ENCODE assay signal across 8 cellular contexts in the genomic region with DNA sequence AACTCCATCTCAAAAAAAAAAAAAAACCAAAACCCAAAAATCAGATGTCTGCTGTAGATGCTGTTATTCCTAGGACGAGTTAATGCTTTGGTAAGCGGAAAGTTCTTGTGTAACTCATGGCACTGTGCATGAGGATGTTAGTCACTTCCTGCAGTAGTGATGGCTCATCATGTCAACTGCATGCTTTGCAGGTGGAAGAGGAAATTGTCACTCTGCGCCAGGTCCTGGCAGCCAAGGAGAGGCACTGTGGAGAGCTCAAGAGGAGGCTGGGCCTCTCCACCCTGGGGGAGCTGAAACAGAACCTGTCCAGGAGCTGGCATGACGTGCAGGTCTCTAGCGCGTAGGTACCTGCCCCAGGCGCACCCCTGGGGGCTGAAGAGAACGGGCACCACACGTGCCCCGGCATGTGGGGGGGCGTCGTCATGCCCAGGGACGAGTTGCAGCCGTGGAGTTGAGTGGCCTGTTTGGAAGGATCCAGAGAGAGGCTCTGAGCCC. TPM values are rescaled to one million over a fixed set of nuclear protein-coding genes. Genes with fewer than 3 reads are reported as not detected.
DNase-seq lines count a peak whose midpoint lies in the region; ATAC-seq, FAIRE-seq and TF ChIP-seq lines count a peak whose summit lies in the region.

No MANE protein-coding gene starts in this region.

- H3K27ac Mint-ChIP-seq in activated CD4-positive, alpha-beta memory T cell treated with anti-CD3 and anti-CD28 coated beads for 36 hours = peak overlapping the region; percentile 91

- H3K27me3 ChIP-seq in WERI-Rb-1 (ENCODE audit: insufficient read depth, low read depth, severe bottlenecking) = no peaks in the 10 kb centered on the region

- no peaks in the 10 kb centered on the region for H3K9me3 Mint-ChIP-seq in activated CD4-positive, alpha-beta memory T cell treated with anti-CD3 and anti-CD28 coated beads for 36 hours

- FAIRE-seq in HTR-8/SVneo (lab: Jason Lieb, UNC) = peak; percentile 85
- no peak for FAIRE-seq in GM12892 (lab: Jason Lieb, UNC)
- FAIRE-seq in GM19239 (lab: Jason Lieb, UNC) = no peak

- H3K36me3 Mint-ChIP-seq in activated CD4-positive, alpha-beta memory T cell treated with anti-CD3 and anti-CD28 coated beads for 36 hours = peaks cover 46% of the 10 kb centered on the region

- H3K27ac ChIP-seq in WERI-Rb-1 = no peak overlapping the region

- no peaks in the 10 kb centered on the region for H3K9me3 ChIP-seq in WERI-Rb-1 (ENCODE audit: severe bottlenecking)

- ATAC-seq in GM18858 (IDR thresholded peaks at IDR 0.05; ENCODE audit: unreplicated experiment) = no peak

- no peak for TF ChIP-seq POLR2A in GM12892 (IDR thresholded peaks at IDR 0.05; ENCODE audit: low read depth, low read length)

- H3K4me3 Mint-ChIP-seq in activated CD4-positive, alpha-beta memory T cell treated with anti-CD3 and anti-CD28 coated beads for 36 hours = peak overlapping the region; percentile 26

- CTCF ChIA-PET in activated CD4-positive, alpha-beta memory T cell treated with anti-CD3 and anti-CD28 coated beads for 36 hours (lab: Charles Lee) = interaction anchor here (0.5 to 2.1 kb wide), 6 partner anchors 8 to 107 kb away, joined by 3 to 7 read pairs (median 3); partner anchors contain the start of genes SAMD10 and TPD52L2

- intact Hi-C loops in activated CD4-positive, alpha-beta memory T cell treated with anti-CD3 and anti-CD28 coated beads for 36 hours (cut with micrococcal nuclease) = loop anchor here (1.0 to 2.0 kb wide), 2 partner anchors 8 to 23 kb away; partner anchors contain the start of gene TPD52L2

- no peak for TF ChIP-seq CTCF in WERI-Rb-1 (IDR thresholded peaks at IDR 0.05; ENCODE audit: low read depth, low read length)

- H3K27me3 Mint-ChIP-seq in activated CD4-positive, alpha-beta memory T cell treated with anti-CD3 and anti-CD28 coated beads for 36 hours = no peaks in the 10 kb centered on the region

- H3K4me3 ChIP-seq in WERI-Rb-1 (ENCODE audit: low read depth, low read length) = no peak overlapping the region

- no peaks in the 10 kb centered on the region; the same call in 1 of the 2 replicates for H3K36me3 ChIP-seq in WERI-Rb-1

- POLR2A ChIA-PET in activated CD4-positive, alpha-beta memory T cell treated with anti-CD3 and anti-CD28 coated beads for 36 hours (lab: Charles Lee) = interaction anchor here (0.6 to 1.3 kb wide), 6 partner anchors 9 to 345 kb away, joined by 3 to 8 read pairs (median 3); partner anchors contain the start of gene TPD52L2

- DNase-seq in HTR-8/SVneo (ENCODE audit: insufficient read length, low spot score) = no peak
- DNase-seq in activated CD4-positive, alpha-beta memory T cell treated with anti-CD3 and anti-CD28 coated beads for 36 hours = peak; percentile 77
- peak; percentile 38 for DNase-seq in foreskin melanocyte
- DNase-seq in stimulated activated CD4-positive, alpha-beta T cell treated with anti-CD3 and anti-CD28 coated beads, Interleukin-4, amount 100 ng/mL, for 1 hour = peak; percentile 38
- no peak for DNase-seq in GM12892 (ENCODE audit: insufficient read length)
- no peak for DNase-seq in WERI-Rb-1
- no peak for DNase-seq in GM19239 (ENCODE audit: insufficient read length, low spot score)

- H3K4me1 Mint-ChIP-seq in activated CD4-positive, alpha-beta memory T cell treated with anti-CD3 and anti-CD28 coated beads for 36 hours (ENCODE audit: low read depth) = peaks cover 12% of the 10 kb centered on the region

RNA-seq across cellular contexts. Expression of gene TPD52L2, which starts 8.5 kb away (rescaled TPM):
- total RNA-seq in activated CD4-positive, alpha-beta memory T cell treated with anti-CD3 and anti-CD28 coated beads for 36 hours = 10 to 100 TPM; 67.8 to 70.8 TPM
- 39.1 TPM for polyA plus RNA-seq in GM12892 (2012; ENCODE audit: missing spikeins)

RNA-seq across cellular contexts. Expression of gene ABHD16B, which starts 12.2 kb away (rescaled TPM):
- total RNA-seq in activated CD4-positive, alpha-beta memory T cell treated with anti-CD3 and anti-CD28 coated beads for 36 hours = not detected
- polyA plus RNA-seq in GM12892 (2012; ENCODE audit: missing spikeins) = not detected

RNA-seq across cellular contexts. Expression of gene DNAJC5, which starts 21.4 kb away (rescaled TPM):
- total RNA-seq in activated CD4-positive, alpha-beta memory T cell treated with anti-CD3 and anti-CD28 coated beads for 36 hours = 10 to 100 TPM; 33.7 to 33.8 TPM
- 13.7 TPM for polyA plus RNA-seq in GM12892 (2012; ENCODE audit: missing spikeins)

RNA-seq across cellular contexts. Expression of gene ZBTB46, which starts 42.5 kb away (rescaled TPM):
- total RNA-seq in activated CD4-positive, alpha-beta memory T cell treated with anti-CD3 and anti-CD28 coated beads for 36 hours = 1 to 10 TPM; 4.6 to 5.5 TPM
- polyA plus RNA-seq in GM12892 (2012; ENCODE audit: missing spikeins) = 1.00 TPM

Comparison
In these comparisons a context has a peak if more than half of its experiments do, and no peak if none do; other contexts are left out.
1. DNase-seq: peak in activated CD4-positive, alpha-beta memory T cell treated with anti-CD3 and anti-CD28 coated beads for 36 hours (single experiment), foreskin melanocyte (single experiment) and stimulated activated CD4-positive, alpha-beta T cell treated with anti-CD3 and anti-CD28 coated beads, Interleukin-4, amount 100 ng/mL, for 1 hour (single experiment); none in HTR-8/SVneo (single experiment), GM12892 (single experiment), WERI-Rb-1 (single experiment) and GM19239 (single experiment).